Comparison of ENCODE assay signal across 11 cellular contexts in genomic region chr7:50448823-50449222, GRCh38. TPM values are rescaled to one million over a fixed set of nuclear protein-coding genes. Genes with fewer than 3 reads are reported as not detected.
A peak's percentile ranks its signal among the peaks of the same experiment; 100 is the strongest.
DNase-seq lines count a peak whose midpoint lies in the region; ATAC-seq and TF ChIP-seq lines count a peak whose summit lies in the region.
"Had no signal": no experiment of that assay in that cellular context is flagged by ENCODE, and none has a peak within 500 bp of the region (broad histone marks: within the 10 kb centered on the region; RNA-seq: fewer than 3 reads in every experiment).

No MANE protein-coding gene starts in this region.

- H3K36me3 ChIP-seq in mesodermal cell (ENCODE audit: control insufficient read depth, insufficient read depth, low read length) = peaks cover 9% of the 10 kb centered on the region

- no peak overlapping the region for H3K27ac ChIP-seq in mesodermal cell (ENCODE audit: low read depth, low read length, severe bottlenecking)

- H3K4me3 ChIP-seq in GM12865 (ENCODE audit: low read depth, low read length) = peak overlapping the region; percentile 80
- peak overlapping the region; percentile 77 for H3K4me3 ChIP-seq in LNCaP clone FGC (ENCODE audit: low read depth, low read length)
- peak overlapping the region; percentile 63 for H3K4me3 ChIP-seq in mesodermal cell (ENCODE audit: extremely low read depth, insufficient read depth, low read length, poor library complexity, severe bottlenecking)

- H3K4me1 ChIP-seq in mesodermal cell (ENCODE audit: control insufficient read depth, insufficient read depth, low read length, poor library complexity, severe bottlenecking) = peaks cover 18% of the 10 kb centered on the region

- no peaks in the 10 kb centered on the region for H3K9me3 ChIP-seq in mesodermal cell (ENCODE audit: control insufficient read depth, low read length)
- H3K9me3 ChIP-seq: heart right ventricle had no signal

- peak; percentile 36 for ATAC-seq in GM21528 (IDR thresholded peaks at IDR 0.05; ENCODE audit: low FRiP score, unreplicated experiment)
- ATAC-seq: heart right ventricle had no signal

- DNase-seq in GM12865 (ENCODE audit: low read depth) = peak; percentile 34
- no peak for DNase-seq in LNCaP clone FGC (ENCODE audit: low read depth)
- DNase-seq in central memory CD4-positive, alpha-beta T cell = no peak
- DNase-seq in NCI-H2107 (lab: John Stamatoyannopoulos, UW) = no peak
- no peak for DNase-seq in NCI-H2107 treated with DMSO at 0.1 percent for 48 hours (lab: John Stamatoyannopoulos, UW; ENCODE audit: unreplicated experiment)
- DNase-seq in OCI-M1 (lab: John Stamatoyannopoulos, UW) = no peak
- DNase-seq: heart right ventricle, retina, SW 1271 had no signal

- no peak for TF ChIP-seq CTCF in GM12865 (IDR thresholded peaks at IDR 0.05; ENCODE audit: insufficient read depth, low read depth, low read length, missing control alignments)
- TF ChIP-seq CTCF in LNCaP clone FGC (IDR thresholded peaks at IDR 0.05; ENCODE audit: control insufficient read depth, extremely low read depth, insufficient read depth) = no peak

RNA-seq across cellular contexts. Expression of gene FIGNL1, which starts 1.3 kb away (rescaled TPM):
- 11.7 TPM for polyA plus RNA-seq in mesodermal cell (2013, experiment 1 of 2)
- 11.6 TPM for polyA plus RNA-seq in mesodermal cell (2013, experiment 2 of 2)
